14 cellular contexts compared by ENCODE assay signal in the genomic region with DNA sequence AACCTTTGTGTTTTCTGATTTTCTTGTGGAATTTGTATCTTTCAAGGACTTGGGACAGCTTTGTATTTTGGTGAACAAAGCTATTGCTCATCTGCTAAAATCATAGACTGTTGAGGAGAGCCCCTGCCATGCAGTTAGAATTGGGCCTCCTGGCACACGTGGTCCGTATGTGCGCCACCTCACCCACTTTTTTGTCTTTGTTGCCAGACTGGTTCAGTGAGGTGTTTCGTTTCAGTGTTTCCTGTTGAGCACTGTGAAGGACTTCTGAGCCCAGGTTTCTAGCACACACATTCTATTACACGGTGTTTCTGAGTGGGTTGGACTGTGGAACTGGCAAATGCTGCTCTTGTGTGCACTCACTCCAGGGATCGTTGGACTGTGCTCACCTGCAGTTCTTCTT. TPM values are rescaled to one million over a fixed set of nuclear protein-coding genes. Genes with fewer than 3 reads are reported as not detected.
DNase-seq lines count a peak whose midpoint lies in the region; ATAC-seq, FAIRE-seq and TF ChIP-seq lines count a peak whose summit lies in the region.
"Had no signal": no experiment of that assay in that cellular context is flagged by ENCODE, and none has a peak within 500 bp of the region (broad histone marks: within the 10 kb centered on the region; RNA-seq: fewer than 3 reads in every experiment).

No MANE protein-coding gene starts in this region.

- H3K79me2 ChIP-seq in GM23338 (replicated peaks; ENCODE audit: insufficient read depth): peaks cover 73% of the 10 kb centered on the region
- H3K79me2 ChIP-seq in keratinocyte (ENCODE audit: control insufficient read depth, insufficient read depth, low read length): no peaks in the 10 kb centered on the region
- peaks cover 59% of the 10 kb centered on the region for H3K79me2 ChIP-seq in smooth muscle cell (ENCODE audit: low read depth)

- DNase-seq in GM23338 (ENCODE audit: low spot score) (no peak), RWPE2 (ENCODE audit: low spot score) (no peak), keratinocyte (ENCODE audit: low read depth, low spot score) (no peak), smooth muscle cell (lab: John Stamatoyannopoulos, UW; ENCODE audit: unreplicated experiment) (no peak), D721Med (ENCODE audit: insufficient read length, low spot score) (no peak), NCI-H446 (lab: John Stamatoyannopoulos, UW) (no peak), GM10266 (ENCODE audit: extremely low spot score) (no peak)
- DNase-seq: activated CD4-positive, CD25-positive, alpha-beta regulatory T cell; activated T-cell treated with anti-CD3 and anti-CD28 coated beads for 4 hours; C1 segment of cervical spinal cord; MV-4-11; NCI-H82 had no signal

- no peaks in the 10 kb centered on the region for H3K27me3 ChIP-seq in GM23338 (ENCODE audit: insufficient read depth)
- no peaks in the 10 kb centered on the region for H3K27me3 ChIP-seq in RWPE2 (ENCODE audit: insufficient read depth, poor library complexity, severe bottlenecking)
- H3K27me3 ChIP-seq in keratinocyte (ENCODE audit: control insufficient read depth, extremely low read depth, insufficient read depth, low read length): no peaks in the 10 kb centered on the region
- no peaks in the 10 kb centered on the region for H3K27me3 ChIP-seq in smooth muscle cell (ENCODE audit: low read depth)

- H3K27ac ChIP-seq in GM23338 (ENCODE audit: low read depth): peak overlapping the region; percentile 55; the same call in 1 of the 2 replicates
- H3K27ac ChIP-seq in RWPE2 (ENCODE audit: poor library complexity, severe bottlenecking): peak overlapping the region; percentile 72
- H3K27ac ChIP-seq in keratinocyte (ENCODE audit: control insufficient read depth, insufficient read depth, low read length): peak overlapping the region; percentile 43
- peak overlapping the region; percentile 76 for H3K27ac ChIP-seq in smooth muscle cell (ENCODE audit: low read depth)

- no peaks in the 10 kb centered on the region for H3K9me1 ChIP-seq in keratinocyte (ENCODE audit: control insufficient read depth, extremely low read depth, insufficient read depth, low read length)

- no peaks in the 10 kb centered on the region for H3K9me2 ChIP-seq in GM23338 (ENCODE audit: insufficient read depth)

- H3K36me3 ChIP-seq in GM23338 (ENCODE audit: insufficient read depth): peaks cover 6% of the 10 kb centered on the region; the same call in 1 of the 2 replicates
- H3K36me3 ChIP-seq in RWPE2 (ENCODE audit: low read depth): peaks cover 9% of the 10 kb centered on the region
- no peaks in the 10 kb centered on the region for H3K36me3 ChIP-seq in keratinocyte (ENCODE audit: control insufficient read depth in 2 of 2, extremely low read depth in 1 of 2, insufficient read depth in 2 of 2, low read length in 2 of 2)
- no peaks in the 10 kb centered on the region for H3K36me3 ChIP-seq in smooth muscle cell (ENCODE audit: low read depth)

- 81% methylated on average over 6 of the region's 6 CpGs for WGBS in smooth muscle cell (ENCODE audit: low lambda C conversion rate)

- no peak for TF ChIP-seq CTCF in GM23338 (conservative IDR thresholded peaks at IDR 0.05; ENCODE audit: low read depth in 2 of 2)
- no peak for TF ChIP-seq CTCF in RWPE2 (IDR thresholded peaks at IDR 0.05; ENCODE audit: poor library complexity, severe bottlenecking)
- no peak for TF ChIP-seq CTCF in keratinocyte (optimal IDR thresholded peaks at IDR 0.05 in 1 of 3, IDR thresholded peaks at IDR 0.05 in 1 of 3, conservative IDR thresholded peaks at IDR 0.05 in 1 of 3; ENCODE audit: extremely low read depth in 1 of 3, insufficient read depth in 2 of 3, low read length in 3 of 3)
- TF ChIP-seq CTCF in smooth muscle cell (IDR thresholded peaks at IDR 0.05; ENCODE audit: borderline replicate concordance, insufficient read depth, poor library complexity, severe bottlenecking): no peak
- TF ChIP-seq CTCF in D721Med (IDR thresholded peaks at IDR 0.05; ENCODE audit: insufficient read depth, missing control alignments): no peak
- no peak for TF ChIP-seq CTCF in GM10266 (IDR thresholded peaks at IDR 0.05; ENCODE audit: control insufficient read depth, insufficient read depth, low read depth, missing control alignments)

- H3K4me3 ChIP-seq in GM23338 (no peak overlapping the region), RWPE2 (ENCODE audit: severe bottlenecking) (no peak overlapping the region), keratinocyte (ENCODE audit: control insufficient read depth in 2 of 3, extremely low read depth in 1 of 3, insufficient read depth in 2 of 3, low read depth in 1 of 3, low read length in 3 of 3) (peak overlapping the region in 2 of 3 experiments; percentile 48), smooth muscle cell (no peak overlapping the region)

- no peak for ATAC-seq in GM23338
- ATAC-seq in RWPE2 (ENCODE audit: low read depth): peak; percentile 89
- no peak for ATAC-seq in GM18861 (IDR thresholded peaks at IDR 0.05; ENCODE audit: unreplicated experiment)

- no peak overlapping the region for H3K4me2 ChIP-seq in GM23338
- peak overlapping the region; percentile 76 for H3K4me2 ChIP-seq in keratinocyte (ENCODE audit: control insufficient read depth, extremely low read depth, insufficient read depth, low read depth, low read length)
- peak overlapping the region; percentile 67 for H3K4me2 ChIP-seq in smooth muscle cell

- no peak overlapping the region for H3K4me3 Mint-ChIP-seq in GM23338

- FAIRE-seq in keratinocyte (lab: Jason Lieb, UNC): peak; percentile 92
- FAIRE-seq in D721Med (lab: Jason Lieb, UNC): no peak
- FAIRE-seq: frontal cortex had no signal

- H3K9me3 Mint-ChIP-seq in GM23338: peaks cover 26% of the 10 kb centered on the region

- H3K9ac ChIP-seq in keratinocyte (ENCODE audit: control insufficient read depth, extremely low read depth, insufficient read depth, low read length): no peak overlapping the region
- H3K9ac ChIP-seq in smooth muscle cell (ENCODE audit: low read depth): no peak overlapping the region

- H3K27ac Mint-ChIP-seq in GM23338: no peak overlapping the region

- H2AFZ ChIP-seq in GM23338 (no peak overlapping the region), keratinocyte (ENCODE audit: control insufficient read depth, low read length) (peak overlapping the region; percentile 82), smooth muscle cell (ENCODE audit: low read depth) (no peak overlapping the region)

- H3K27me3 Mint-ChIP-seq in GM23338 (ENCODE audit: insufficient read depth, low read depth, poor library complexity): peaks cover 11% of the 10 kb centered on the region

- H3K9me3 ChIP-seq in RWPE2 (ENCODE audit: severe bottlenecking) (no peaks in the 10 kb centered on the region), keratinocyte (ENCODE audit: control insufficient read depth, low read depth, low read length) (no peaks in the 10 kb centered on the region), smooth muscle cell (replicated peaks; ENCODE audit: low read depth) (no peaks in the 10 kb centered on the region)

- 0 out of 2 replicates have a peak, but pooled peaks cover 3% of the 10 kb centered on the region for H3F3A ChIP-seq in GM23338 (replicated peaks; ENCODE audit: low read depth)
- H3F3A ChIP-seq in smooth muscle cell (ENCODE audit: low read depth): peaks cover 12% of the 10 kb centered on the region

- dilution Hi-C loops in keratinocyte (cut with MboI; ENCODE audit: extremely low pct_ligation_motif_present, low sequenced_read_pairs): no loop called here

- H3K4me1 Mint-ChIP-seq in GM23338: peaks cover 37% of the 10 kb centered on the region

- H3K4me1 ChIP-seq in GM23338 (ENCODE audit: insufficient read depth) (peaks cover 14% of the 10 kb centered on the region), RWPE2 (ENCODE audit: insufficient read depth, poor library complexity, severe bottlenecking) (peaks cover 44% of the 10 kb centered on the region), keratinocyte (ENCODE audit: control insufficient read depth, extremely low read depth, insufficient read depth, low read length) (peaks cover 20% of the 10 kb centered on the region), smooth muscle cell (ENCODE audit: low read depth) (peaks cover 5% of the 10 kb centered on the region)

- H3K36me3 Mint-ChIP-seq in GM23338 (ENCODE audit: low read depth): peaks cover 41% of the 10 kb centered on the region

- H4K20me1 ChIP-seq in GM23338 (replicated peaks; ENCODE audit: insufficient read depth): no peaks in the 10 kb centered on the region; the same call in 1 of the 2 replicates
- H4K20me1 ChIP-seq in keratinocyte (ENCODE audit: control insufficient read depth, extremely low read depth, insufficient read depth, low read length): no peaks in the 10 kb centered on the region
- no peaks in the 10 kb centered on the region for H4K20me1 ChIP-seq in smooth muscle cell (ENCODE audit: low read depth)

TF ChIP-seq in GM23338, 12 proteins besides CTCF, POLR2A, EP300 and RAD21 (continues in another document):
- TF ChIP-seq EZH2 (IDR thresholded peaks at IDR 0.05; ENCODE audit: low read depth, unreplicated experiment): no peak

RNA-seq across cellular contexts. Expression of gene RNF113B, which starts 37.6 kb away (rescaled TPM):
- not detected in 2 replicates for total RNA-seq in GM23338 (2014; rRNA removed; shearing (Covaris generic))
- polyA plus RNA-seq in GM23338 (2016; fragmentation: Nextera tagmentation; extraction: Ambion mirVana) (0.19 and 0.21 TPM in 2 replicates), keratinocyte (not detected in 3 replicates), smooth muscle cell (0.38 TPM in 1 of 2 replicates, not detected in the other)
- not detected for polyA plus RNA-seq in keratinocyte (2011; ENCODE audit: low read depth)
- not detected in 2 replicates for polyA plus RNA-seq in keratinocyte (2011; cell fraction: cytosol; rRNA removed)
- not detected in 2 replicates for polyA plus RNA-seq in keratinocyte (2011; cell fraction: nucleus; rRNA removed)
- polyA plus RNA-seq in keratinocyte (2012; ENCODE audit: low replicate concordance): not detected in 2 replicates
- polyA minus RNA-seq in keratinocyte: not detected in 3 replicates
- not detected for polyA minus RNA-seq in keratinocyte (2011; cell fraction: cytosol; rRNA and poly(A)+ RNA removed)
- not detected in 2 replicates for polyA minus RNA-seq in keratinocyte (2011; cell fraction: nucleus; rRNA and poly(A)+ RNA removed)
- total RNA-seq in smooth muscle cell: not detected in 2 replicates
- total RNA-seq: frontal cortex had no signal

Comparison
In these comparisons a context has a peak if more than half of its experiments do, and no peak if none do; other contexts are left out.
1. H3K4me3 ChIP-seq: peak in keratinocyte (2 of 3); none in GM23338 (single experiment), RWPE2 (single experiment) and smooth muscle cell (single experiment).
2. Peak in every context shown above with its lines, with median percentiles within 50 percentile points of each other: H3K27ac ChIP-seq.